Comparison of ENCODE assay signal across 10 cellular contexts in genomic region chr5:10913846-10914245, GRCh38.
A peak's percentile ranks its signal among the peaks of the same experiment; 100 is the strongest.
DNase-seq lines count a peak whose midpoint lies in the region; TF ChIP-seq lines count a peak whose summit lies in the region.
"Had no signal": no experiment of that assay in that cellular context is flagged by ENCODE, and none has a peak within 500 bp of the region (broad histone marks: within the 10 kb centered on the region; RNA-seq: fewer than 3 reads in every experiment).

No MANE protein-coding gene starts in this region.

- TF ChIP-seq CTCF in osteoblast (IDR thresholded peaks at IDR 0.05; ENCODE audit: extremely low read depth, low read depth, low read length): no peak

- H3K4me2 ChIP-seq in GM23248 (ENCODE audit: unreplicated experiment) (peak overlapping the region; percentile 32), osteoblast (ENCODE audit: insufficient read depth, low read length) (peak overlapping the region; percentile 65)

- peaks cover 5% of the 10 kb centered on the region for H3K27me3 ChIP-seq in GM23248 (replicated peaks; ENCODE audit: insufficient read depth)
- H3K27me3 ChIP-seq in osteoblast (ENCODE audit: insufficient read depth, low read length): no peaks in the 10 kb centered on the region

- H3K9me2 ChIP-seq in GM23248 (ENCODE audit: insufficient read depth): no peaks in the 10 kb centered on the region

- H3K9me3 ChIP-seq in GM23248 (ENCODE audit: low read depth) (no peaks in the 10 kb centered on the region), osteoblast (ENCODE audit: low read depth, low read length) (no peaks in the 10 kb centered on the region)

- no peak overlapping the region for H3K4me3 ChIP-seq in GM23248
- no peak overlapping the region for H3K4me3 ChIP-seq in osteoblast (ENCODE audit: insufficient read depth, low read length)

- H3F3A ChIP-seq in GM23248 (ENCODE audit: insufficient read depth): peaks cover 15% of the 10 kb centered on the region

- 17% methylated on average over 5 of the region's 5 CpGs for WGBS in GM23248 (ENCODE audit: low coverage in 1 of 2, low lambda C conversion rate in 2 of 2, missing lambda C conversion rate in 2 of 2), 2 experiments

- H3K4me1 ChIP-seq in GM23248 (ENCODE audit: insufficient read depth) (peaks cover 29% of the 10 kb centered on the region), osteoblast (ENCODE audit: insufficient read depth, low read length) (peaks cover 13% of the 10 kb centered on the region)

- H3K27ac ChIP-seq in GM23248 (no peak overlapping the region), osteoblast (ENCODE audit: low read depth, low read length) (no peak overlapping the region)

- no peak overlapping the region for H3K9ac ChIP-seq in GM23248

- H3K36me3 ChIP-seq in GM23248 (ENCODE audit: low read depth): no peaks in the 10 kb centered on the region
- H3K36me3 ChIP-seq in osteoblast (ENCODE audit: insufficient read depth, low read length): no peaks in the 10 kb centered on the region

- H4K20me1 ChIP-seq in GM23248 (ENCODE audit: insufficient read depth) (no peaks in the 10 kb centered on the region), osteoblast (ENCODE audit: insufficient read depth, low read length) (no peaks in the 10 kb centered on the region)

- DNase-seq in GM23248 (peak; percentile 87), NOMO-1 (lab: John Stamatoyannopoulos, UW; ENCODE audit: unreplicated experiment in 2 of 2) (peak; percentile 99 to 100), cerebellar cortex (ENCODE audit: low spot score) (peak; percentile 21), osteoblast (ENCODE audit: insufficient read length, low spot score, missing footprints) (peak; percentile 66), NCI-H510A (lab: John Stamatoyannopoulos, UW) (no peak), T-helper 2 cell (no peak), NCI-H2196 (lab: John Stamatoyannopoulos, UW; ENCODE audit: unreplicated experiment) (no peak)
- no peak for DNase-seq in stimulated activated CD4-positive, alpha-beta T cell treated with anti-CD3 and anti-CD28 coated beads, Interleukin-4, amount 100 ng/mL, for 24 hours
- DNase-seq: activated CD8-positive, alpha-beta memory T cell treated with anti-CD3 and anti-CD28 coated beads, Interleukin-2, amount 50 U/mL, for 48 hours; NCI-H1417 treated with DMSO at 0.1 percent for 48 hours had no signal

- in situ Hi-C loops in GM23248 (cut with MboI): no loop called here

- H3K79me2 ChIP-seq in GM23248 (ENCODE audit: insufficient read depth) (no peaks in the 10 kb centered on the region), osteoblast (ENCODE audit: insufficient read depth, low read length) (no peaks in the 10 kb centered on the region)

- H2AFZ ChIP-seq in GM23248 (no peak overlapping the region), osteoblast (ENCODE audit: low read length) (no peak overlapping the region)

Comparison
In these comparisons a context has a peak if more than half of its experiments do, and no peak if none do; other contexts are left out.
1. DNase-seq: peak in GM23248 (single experiment), NOMO-1 (2 of 2), cerebellar cortex (single experiment) and osteoblast (single experiment); none in NCI-H510A (single experiment), T-helper 2 cell (0 of 5), stimulated activated CD4-positive, alpha-beta T cell treated with anti-CD3 and anti-CD28 coated beads, Interleukin-4, amount 100 ng/mL, for 24 hours (single experiment) and NCI-H2196 (single experiment).